Comparison of ENCODE assay signal across 12 cellular contexts in the genomic region with DNA sequence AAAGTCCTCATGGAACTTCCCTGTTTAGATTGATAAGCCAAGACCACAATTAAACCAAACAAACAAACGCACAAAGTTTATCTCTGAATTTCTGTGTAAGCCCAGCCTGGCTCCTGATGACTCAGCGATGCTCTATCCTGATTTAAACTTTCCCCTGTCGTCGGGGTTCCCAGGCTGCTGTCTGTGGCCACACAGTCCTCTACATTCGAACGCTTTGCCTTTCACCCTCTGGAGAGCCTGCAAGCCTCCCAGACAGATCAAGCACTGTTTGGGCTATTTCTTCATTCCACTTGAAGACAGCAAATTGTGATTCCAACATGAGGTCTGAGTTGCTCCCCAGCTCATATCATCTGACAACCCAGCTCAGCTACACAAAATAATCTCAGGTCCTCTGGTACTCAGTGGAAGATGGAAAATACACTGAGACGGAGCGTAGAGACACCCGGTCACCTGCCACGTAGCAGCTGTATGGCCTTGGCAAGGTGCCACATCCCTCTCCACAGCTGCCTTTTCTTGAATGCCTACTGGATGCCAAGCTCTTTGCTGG.
DNase-seq lines count a peak whose midpoint lies in the region; TF ChIP-seq lines count a peak whose summit lies in the region.
"Had no signal": no experiment of that assay in that cellular context is flagged by ENCODE, and none has a peak within 500 bp of the region (broad histone marks: within the 10 kb centered on the region; RNA-seq: fewer than 3 reads in every experiment).

No MANE protein-coding gene starts in this region.

- no peaks in the 10 kb centered on the region for H4K20me1 ChIP-seq in OCI-LY1 (ENCODE audit: insufficient read depth, low read length)

- no peak overlapping the region for H3K4me3 ChIP-seq in OCI-LY1 (ENCODE audit: low read depth, low read length, poor library complexity, severe bottlenecking)
- H3K4me3 ChIP-seq in fibroblast of pulmonary artery (replicated peaks; ENCODE audit: low read depth, low read length), result no peak overlapping the region
- H3K4me3 ChIP-seq in subcutaneous abdominal adipose tissue (ENCODE audit: low read depth in 1 of 5, low read length in 5 of 5), result no peak overlapping the region
- H3K4me3 ChIP-seq: esophagus squamous epithelium had no signal

- no peaks in the 10 kb centered on the region for H3F3A ChIP-seq in OCI-LY1 (ENCODE audit: insufficient read depth, low read length)

- no peaks in the 10 kb centered on the region for H3K27me3 ChIP-seq in OCI-LY1 (ENCODE audit: insufficient read depth, low read length)
- no peaks in the 10 kb centered on the region for H3K27me3 ChIP-seq in subcutaneous abdominal adipose tissue (ENCODE audit: control insufficient read depth in 5 of 5, insufficient read depth in 4 of 5, low read length in 5 of 5)
- H3K27me3 ChIP-seq: esophagus squamous epithelium had no signal

- no peaks in the 10 kb centered on the region for H3K79me2 ChIP-seq in OCI-LY1 (ENCODE audit: insufficient read depth, low read length)

- peaks cover 7% of the 10 kb centered on the region; the same call in 1 of the 2 replicates for H3K36me3 ChIP-seq in OCI-LY1 (ENCODE audit: insufficient read depth, low read length)
- H3K36me3 ChIP-seq in subcutaneous abdominal adipose tissue (ENCODE audit: control insufficient read depth in 5 of 5, insufficient read depth in 5 of 5, low read length in 5 of 5), result peaks cover 7 to 28% (median 18%) of the 10 kb centered on the region in 5 donors

- H3K4me2 ChIP-seq in OCI-LY1 (ENCODE audit: low read length), result no peak overlapping the region

- DNase-seq in NCI-H2029 (lab: John Stamatoyannopoulos, UW) (peak; percentile 2), NCI-H2029 treated with DMSO at 0.1 percent for 48 hours (lab: John Stamatoyannopoulos, UW) (no peak), fibroblast of pulmonary artery (ENCODE audit: low read depth) (peak; percentile 29), NCI-H526 treated with DMSO at 0.1 percent for 48 hours (lab: John Stamatoyannopoulos, UW) (no peak), T-helper 9 cell (no peak), glomerular visceral epithelial cell (ENCODE audit: extremely low spot score) (no peak)
- DNase-seq: activated CD8-positive, alpha-beta T cell treated with anti-CD3 and anti-CD28 coated beads, Interleukin-2, amount 10 ng/mL, durations not matched to agents 7 days and 5 days; esophagus squamous epithelium; NCI-H2081 treated with DMSO at 0.1 percent for 48 hours had no signal

- H3K9ac ChIP-seq in OCI-LY1 (ENCODE audit: low read length) (no peak overlapping the region; the same call in 1 of the 2 replicates), subcutaneous abdominal adipose tissue (ENCODE audit: low read length in 5 of 5) (no peak overlapping the region)

- H3K9me3 ChIP-seq in OCI-LY1 (ENCODE audit: low read length), result no peaks in the 10 kb centered on the region
- H3K9me3 ChIP-seq in subcutaneous abdominal adipose tissue (ENCODE audit: control insufficient read depth in 5 of 5, low read length in 5 of 5), result no peaks in the 10 kb centered on the region
- H3K9me3 ChIP-seq: esophagus squamous epithelium had no signal

- no peak overlapping the region for H2AFZ ChIP-seq in OCI-LY1 (ENCODE audit: low read length)

- H3K27ac ChIP-seq in OCI-LY1 (ENCODE audit: low read depth, low read length, poor library complexity, severe bottlenecking), result peak overlapping the region; percentile 35
- H3K27ac ChIP-seq in subcutaneous abdominal adipose tissue (ENCODE audit: low read depth, low read length), result peak overlapping the region; percentile 15
- H3K27ac ChIP-seq: HL-60 had no signal

- H3K4me1 ChIP-seq in OCI-LY1 (ENCODE audit: insufficient read depth, low read length, severe bottlenecking) (peaks cover 27% of the 10 kb centered on the region), subcutaneous abdominal adipose tissue (ENCODE audit: control insufficient read depth in 5 of 5, insufficient read depth in 5 of 5, low read length in 5 of 5) (peaks cover 7 to 65% (median 44%) of the 10 kb centered on the region in 5 donors)

- H3K9me2 ChIP-seq in OCI-LY1 (ENCODE audit: low read depth, low read length), result no peaks in the 10 kb centered on the region

- TF ChIP-seq CTCF in OCI-LY1 (IDR thresholded peaks at IDR 0.05; ENCODE audit: low read length) (no peak), fibroblast of pulmonary artery (IDR thresholded peaks at IDR 0.05; ENCODE audit: low read length, missing control alignments) (no peak)

Comparison
In these comparisons a context has a peak if more than half of its experiments do, and no peak if none do; other contexts are left out.
1. DNase-seq: peak in NCI-H2029 (single experiment) and fibroblast of pulmonary artery (single experiment); none in NCI-H2029 treated with DMSO at 0.1 percent for 48 hours (single experiment), NCI-H526 treated with DMSO at 0.1 percent for 48 hours (single experiment), T-helper 9 cell (single experiment) and glomerular visceral epithelial cell (single experiment).